20 cellular contexts compared by ENCODE assay signal in genomic region chr7:51070163-51070562, GRCh38.
DNase-seq lines count a peak whose midpoint lies in the region; ATAC-seq and TF ChIP-seq lines count a peak whose summit lies in the region.
"Had no signal": no experiment of that assay in that cellular context is flagged by ENCODE, and none has a peak within 500 bp of the region (broad histone marks: within the 10 kb centered on the region; RNA-seq: fewer than 3 reads in every experiment).

No MANE protein-coding gene starts in this region.

- no peaks in the 10 kb centered on the region for H3K36me3 Mint-ChIP-seq in activated CD8-positive, alpha-beta T cell treated with anti-CD3 and anti-CD28 coated beads for 36 hours (ENCODE audit: low read depth)

- no peaks in the 10 kb centered on the region for H3K4me1 Mint-ChIP-seq in activated CD8-positive, alpha-beta T cell treated with anti-CD3 and anti-CD28 coated beads for 36 hours (ENCODE audit: low read depth)

- POLR2A ChIA-PET in activated CD8-positive, alpha-beta T cell treated with anti-CD3 and anti-CD28 coated beads for 36 hours (lab: Charles Lee), result no interaction called here

- CTCF ChIA-PET in activated CD8-positive, alpha-beta T cell treated with anti-CD3 and anti-CD28 coated beads for 36 hours (lab: Charles Lee), result interaction anchor here (1.2 to 2.8 kb wide), 4 partner anchors 12 to 603 kb away, joined by 3 to 9 read pairs (median 4); no protein-coding TSS in a partner anchor

- H3K4me3 ChIP-seq in mesodermal cell (ENCODE audit: extremely low read depth, insufficient read depth, low read length, poor library complexity, severe bottlenecking), result no peak overlapping the region
- H3K4me3 ChIP-seq: adrenal gland, GM23338, vagina had no signal

- peak; percentile 24 for DNase-seq in EH (ENCODE audit: low read depth)
- DNase-seq in astrocyte of the hippocampus (ENCODE audit: low read depth, low spot score), result peak; percentile 50
- no peak for DNase-seq in Right ventricle myocardium superior
- no peak for DNase-seq in activated CD8-positive, alpha-beta T cell treated with anti-CD3 and anti-CD28 coated beads for 36 hours
- DNase-seq in omental fat pad (ENCODE audit: low spot score), result no peak
- no peak for DNase-seq in NCI-H82 (lab: John Stamatoyannopoulos, UW)
- DNase-seq: activated CD4-positive, alpha-beta T cell treated with anti-CD3 and anti-CD28 coated beads, Interleukin-2, amount 50 U/mL, for 1 hour; activated CD8-positive, alpha-beta memory T cell treated with anti-CD3 and anti-CD28 coated beads, Interleukin-2, amount 50 U/mL, for 48 hours; activated effector memory CD4-positive, alpha-beta T cell treated with anti-CD3 and anti-CD28 coated beads, Interleukin-2, amount 50 U/mL, for 16 hours; adrenal gland; central memory CD4-positive, alpha-beta T cell; kidney; NCI-H1105; NCI-H524 treated with DMSO at 0.1 percent for 48 hours; stimulated activated CD4-positive, alpha-beta T cell treated with anti-CD3 and anti-CD28 coated beads, Interleukin-12 subunit alpha, Interleukin-12 subunit beta, amount 100 ng/mL, for 4 hours; substantia nigra had no signal

- H3K27ac ChIP-seq in mesodermal cell (ENCODE audit: low read depth, low read length, severe bottlenecking), result peak overlapping the region; percentile 32
- H3K27ac ChIP-seq: adrenal gland, vagina had no signal

- intact Hi-C loops in Right ventricle myocardium superior (cut with DNase I), result loop anchor here (10.0 kb wide), 1 partner anchor 65 kb away; no protein-coding TSS in a partner anchor
- intact Hi-C loops in activated CD8-positive, alpha-beta T cell treated with anti-CD3 and anti-CD28 coated beads for 36 hours (cut with micrococcal nuclease), result no loop called here

- peaks cover 19% of the 10 kb centered on the region for H3K4me1 ChIP-seq in mesodermal cell (ENCODE audit: control insufficient read depth, insufficient read depth, low read length, poor library complexity, severe bottlenecking)
- H3K4me1 ChIP-seq: vagina had no signal

- no peaks in the 10 kb centered on the region for H3K9me3 ChIP-seq in mesodermal cell (ENCODE audit: control insufficient read depth, low read length)
- H3K9me3 ChIP-seq: adrenal gland, vagina had no signal

- no peak overlapping the region for H3K4me3 Mint-ChIP-seq in activated CD8-positive, alpha-beta T cell treated with anti-CD3 and anti-CD28 coated beads for 36 hours
- H3K4me3 Mint-ChIP-seq: GM23338 had no signal

- H3K36me3 ChIP-seq in mesodermal cell (ENCODE audit: control insufficient read depth, insufficient read depth, low read length), result no peaks in the 10 kb centered on the region
- H3K36me3 ChIP-seq: adrenal gland, vagina had no signal

- H3K9me3 Mint-ChIP-seq in activated CD8-positive, alpha-beta T cell treated with anti-CD3 and anti-CD28 coated beads for 36 hours, result no peaks in the 10 kb centered on the region
- H3K9me3 Mint-ChIP-seq: GM23338 had no signal

- no peaks in the 10 kb centered on the region for H3K27me3 Mint-ChIP-seq in activated CD8-positive, alpha-beta T cell treated with anti-CD3 and anti-CD28 coated beads for 36 hours

- no peak overlapping the region for H3K27ac Mint-ChIP-seq in activated CD8-positive, alpha-beta T cell treated with anti-CD3 and anti-CD28 coated beads for 36 hours
- H3K27ac Mint-ChIP-seq: GM23338 had no signal

- no CpG with 5 or more reads among the region's 2 CpGs for WGBS in mesodermal cell (ENCODE audit: insufficient coverage in 2 of 2), 2 experiments

- no peak for TF ChIP-seq CTCF in activated CD8-positive, alpha-beta T cell treated with anti-CD3 and anti-CD28 coated beads for 36 hours (IDR thresholded peaks at IDR 0.05)
- no peak for TF ChIP-seq CTCF in omental fat pad (IDR thresholded peaks at IDR 0.05)

- ATAC-seq in Right ventricle myocardium superior (ENCODE audit: poor library complexity) (peak; percentile 81), omental fat pad (ENCODE audit: low FRiP score) (no peak), HG02973 (IDR thresholded peaks at IDR 0.05; ENCODE audit: unreplicated experiment) (no peak)
- no peak for ATAC-seq in activated CD8-positive, alpha-beta T cell treated with anti-CD3 and anti-CD28 coated beads for 36 hours
- ATAC-seq: GM23338 had no signal

Comparison
In these comparisons a context has a peak if more than half of its experiments do, and no peak if none do; other contexts are left out.
1. DNase-seq: peak in EH (single experiment) and astrocyte of the hippocampus (single experiment); none in Right ventricle myocardium superior (single experiment), activated CD8-positive, alpha-beta T cell treated with anti-CD3 and anti-CD28 coated beads for 36 hours (single experiment), omental fat pad (single experiment) and NCI-H82 (single experiment).